ENCODE assay signal across 1 cellular context in genomic region chr17:79986441-79987186, GRCh38.
TF ChIP-seq lines count a peak whose summit lies in the region.

No MANE protein-coding gene starts in this region.

TF ChIP-seq in HepG2, 621 proteins besides CTCF, POLR2A, EP300 and RAD21 (continued from another document and continues in another):
- no peak for TF ChIP-seq ZNF646 (CRISPR knock-in tag; IDR thresholded peaks at IDR 0.05)
- no peak for TF ChIP-seq ZNF780A (CRISPR knock-in tag; IDR thresholded peaks at IDR 0.05)
- peak; percentile 84; the same call in 1 of the 2 replicates for TF ChIP-seq ZNF556 (CRISPR knock-in tag; IDR thresholded peaks at IDR 0.05; ENCODE audit: borderline replicate concordance)
- no peak for TF ChIP-seq DR1 (CRISPR knock-in tag; IDR thresholded peaks at IDR 0.05)
- TF ChIP-seq NFE2L1 (CRISPR knock-in tag; IDR thresholded peaks at IDR 0.05; ENCODE audit: borderline replicate concordance) = no peak; the same call in 1 of the 2 replicates
- no peak for TF ChIP-seq NFYB (CRISPR knock-in tag; IDR thresholded peaks at IDR 0.05)
- no peak for TF ChIP-seq KAT2B (IDR thresholded peaks at IDR 0.05; ENCODE audit: borderline replicate concordance, low read depth, low read length)
- TF ChIP-seq ZNF546 (CRISPR knock-in tag; conservative IDR thresholded peaks at IDR 0.05) = no peak
- TF ChIP-seq SIN3B (IDR thresholded peaks at IDR 0.05; ENCODE audit: low read length) = no peak
- TF ChIP-seq KDM4B (CRISPR knock-in tag; IDR thresholded peaks at IDR 0.05) = peak; percentile 77
- TF ChIP-seq ZNF761 (CRISPR knock-in tag; conservative IDR thresholded peaks at IDR 0.05) = peak; percentile 92; the same call in 1 of the 2 replicates
- peak; percentile 71; the same call in 1 of the 2 replicates for TF ChIP-seq ZFY (CRISPR knock-in tag; IDR thresholded peaks at IDR 0.05)
- no peak for TF ChIP-seq RAD51 (IDR thresholded peaks at IDR 0.05; ENCODE audit: borderline replicate concordance)
- TF ChIP-seq TRAFD1 (CRISPR knock-in tag; IDR thresholded peaks at IDR 0.05; ENCODE audit: borderline replicate concordance) = peak; percentile 80; the same call in 1 of the 2 replicates
- TF ChIP-seq ZNF597 (CRISPR knock-in tag; IDR thresholded peaks at IDR 0.05) = no peak
- TF ChIP-seq SOX5 (CRISPR knock-in tag; IDR thresholded peaks at IDR 0.05; ENCODE audit: borderline replicate concordance) = peak; percentile 87
- TF ChIP-seq REST (IDR thresholded peaks at IDR 0.05; ENCODE audit: borderline replicate concordance in 1 of 2, low read depth in 1 of 2, low read length in 2 of 2) = peak in 1 of 2 experiments; percentile 58; a peak in 1 of 4 replicates
- peak in 1 of 2 experiments; percentile 44; a peak in 1 of 4 replicates for TF ChIP-seq ATF4 (CRISPR knock-in tag; IDR thresholded peaks at IDR 0.05)
- no peak; the same call in 1 of the 2 replicates for TF ChIP-seq ATF7-NPFF (CRISPR knock-in tag; IDR thresholded peaks at IDR 0.05; ENCODE audit: low read depth)
- peak; percentile 97 for TF ChIP-seq ZNF687 (CRISPR knock-in tag; IDR thresholded peaks at IDR 0.05)
- no peak for TF ChIP-seq ZNF777 (CRISPR knock-in tag; IDR thresholded peaks at IDR 0.05)
- peak; percentile 87 for TF ChIP-seq ZNF296 (CRISPR knock-in tag; conservative IDR thresholded peaks at IDR 0.05)
- TF ChIP-seq HNRNPL (IDR thresholded peaks at IDR 0.05; ENCODE audit: low read depth, low read length) = peak; percentile 91
- no peak for TF ChIP-seq ZUFSP (CRISPR knock-in tag; IDR thresholded peaks at IDR 0.05; ENCODE audit: borderline replicate concordance)
- TF ChIP-seq ZFP1 (CRISPR knock-in tag; IDR thresholded peaks at IDR 0.05) = peak; percentile 80
- TF ChIP-seq ZNF256 (CRISPR knock-in tag; conservative IDR thresholded peaks at IDR 0.05) = 0 out of 2 replicates have a peak, but pooled peaks have one; percentile 1
- TF ChIP-seq ZMYM4 (CRISPR knock-in tag; IDR thresholded peaks at IDR 0.05) = peak; percentile 57; the same call in 1 of the 2 replicates
- peak; percentile 96; the same call in 1 of the 2 replicates for TF ChIP-seq ZNF788 (CRISPR knock-in tag; IDR thresholded peaks at IDR 0.05; ENCODE audit: borderline replicate concordance)
- TF ChIP-seq ZNF770 (CRISPR knock-in tag; IDR thresholded peaks at IDR 0.05) = no peak
- TF ChIP-seq SP140L (CRISPR knock-in tag; IDR thresholded peaks at IDR 0.05; ENCODE audit: borderline replicate concordance) = no peak
- no peak for TF ChIP-seq GABPA (IDR thresholded peaks at IDR 0.05; ENCODE audit: low read depth, low read length)
- peak; percentile 43; the same call in 1 of the 2 replicates for TF ChIP-seq GABPA (CRISPR knock-in tag; IDR thresholded peaks at IDR 0.05; ENCODE audit: low read depth)
- peak; percentile 42; the same call in 1 of the 2 replicates for TF ChIP-seq KLF6 (CRISPR knock-in tag; IDR thresholded peaks at IDR 0.05)
- no peak for TF ChIP-seq ZNF432 (CRISPR knock-in tag; IDR thresholded peaks at IDR 0.05; ENCODE audit: borderline replicate concordance)
- TF ChIP-seq ZNF335 (CRISPR knock-in tag; IDR thresholded peaks at IDR 0.05) = no peak
- peak; percentile 92 for TF ChIP-seq MEIS1 (CRISPR knock-in tag; IDR thresholded peaks at IDR 0.05; ENCODE audit: borderline replicate concordance)
- peak; percentile 46 for TF ChIP-seq HNRNPLL (IDR thresholded peaks at IDR 0.05; ENCODE audit: low read depth, low read length, poor library complexity, severe bottlenecking)
- TF ChIP-seq ZNF143 (CRISPR knock-in tag; IDR thresholded peaks at IDR 0.05) = no peak; the same call in 1 of the 2 replicates
